ENCODE assay signal across 8 cellular contexts in genomic region chr1:183804382-183804781, GRCh38. TPM values are rescaled to one million over a fixed set of nuclear protein-coding genes. Genes with fewer than 3 reads are reported as not detected.
DNase-seq lines count a peak whose midpoint lies in the region; ATAC-seq and TF ChIP-seq lines count a peak whose summit lies in the region.

No MANE protein-coding gene starts in this region.

- H3K4me2 ChIP-seq in BLaER1 treated with 17β-estradiol and CSF1 and Interleukin-3, amounts not matched to agents 10 nM and 100 nM, result peak overlapping the region; percentile 81 to 98 (median 92)
- H3K4me2 ChIP-seq in PC-3 (ENCODE audit: low read length), result peak overlapping the region; percentile 86

- H2AFZ ChIP-seq in PC-3 (ENCODE audit: low read length), result peak overlapping the region; percentile 70
- peak overlapping the region; percentile 82 for H2AFZ ChIP-seq in neuron (ENCODE audit: low read depth, low read length)

- no peaks in the 10 kb centered on the region for H3F3A ChIP-seq in PC-3 (ENCODE audit: low read length, unreplicated experiment)

- H3K79me2 ChIP-seq in PC-3 (ENCODE audit: low read length), result no peaks in the 10 kb centered on the region

- BruUV-seq in PC-3 (replicated peaks; lab: Mats Ljungman, UMichigan), result no TSS peak

- peak overlapping the region; percentile 64 to 80 (median 76); a peak in 17 of 20 replicates for H3K4me3 ChIP-seq in BLaER1 treated with 17β-estradiol and CSF1 and Interleukin-3, amounts not matched to agents 10 nM and 100 nM
- H3K4me3 ChIP-seq in PC-3 (ENCODE audit: low read length) (peak overlapping the region; percentile 76), epithelial cell of proximal tubule (ENCODE audit: low read depth, low read length) (peak overlapping the region; percentile 75), neuron (ENCODE audit: low read length) (peak overlapping the region; percentile 57)

- peak overlapping the region in 10 of 11 experiments; percentile 81 to 96 (median 88); a peak in 21 of 22 replicates for H3K9ac ChIP-seq in BLaER1 treated with 17β-estradiol and CSF1 and Interleukin-3, amounts not matched to agents 10 nM and 100 nM
- H3K9ac ChIP-seq in PC-3 (ENCODE audit: low read length), result no peak overlapping the region

- CTCF ChIA-PET in PC-3 (lab: Charles Lee), result no interaction called here

- DNase-seq in PC-3, result no peak
- DNase-seq in epithelial cell of proximal tubule (ENCODE audit: low read depth), result no peak
- no peak for DNase-seq in KBM-7
- no peak for DNase-seq in NOMO-1 treated with dmso at 0.1 percent for 144 hours (lab: John Stamatoyannopoulos, UW; ENCODE audit: unreplicated experiment)

- H3K27ac ChIP-seq in BLaER1 treated with 17β-estradiol and CSF1 and Interleukin-3, amounts not matched to agents 10 nM and 100 nM, result peak overlapping the region; percentile 77 to 92 (median 87); a peak in 20 of 22 replicates
- no peak overlapping the region for H3K27ac ChIP-seq in PC-3 (ENCODE audit: low read length)

- in situ Hi-C loops in KBM-7 (cut with MboI; ENCODE audit: low pct_unique_long_range_greater_than_20kb, low sequenced_read_pairs), result no loop called here

- H3K36me3 ChIP-seq in BLaER1 treated with 17β-estradiol and CSF1 and Interleukin-3, amounts not matched to agents 10 nM and 100 nM, result peaks cover 9 to 54% (median 18%) of the 10 kb centered on the region in 11 experiments; a peak in 21 of 22 replicates
- H3K36me3 ChIP-seq in PC-3 (ENCODE audit: low read depth, low read length) (no peaks in the 10 kb centered on the region; the same call in 1 of the 2 replicates), neuron (ENCODE audit: insufficient read depth, low read length) (no peaks in the 10 kb centered on the region)

- peaks cover 31 to 46% (median 40%) of the 10 kb centered on the region in 11 experiments for H3K9me3 ChIP-seq in BLaER1 treated with 17β-estradiol and CSF1 and Interleukin-3, amounts not matched to agents 10 nM and 100 nM (replicated peaks in 1 of 11)
- H3K9me3 ChIP-seq in PC-3 (ENCODE audit: low read length) (no peaks in the 10 kb centered on the region), neuron (ENCODE audit: low read length) (peaks cover 6% of the 10 kb centered on the region)

- peaks cover 16 to 43% (median 37%) of the 10 kb centered on the region in 10 experiments for H3K4me1 ChIP-seq in BLaER1 treated with 17β-estradiol and CSF1 and Interleukin-3, amounts not matched to agents 10 nM and 100 nM
- peaks cover 32% of the 10 kb centered on the region for H3K4me1 ChIP-seq in PC-3 (ENCODE audit: insufficient read depth, low read length)
- H3K4me1 ChIP-seq in neuron (ENCODE audit: insufficient read depth, low read length), result peaks cover 21% of the 10 kb centered on the region

- peaks cover 0 to 28% (median 6%) of the 10 kb centered on the region in 11 experiments; a peak in 8 of 22 replicates for H4K20me1 ChIP-seq in BLaER1 treated with 17β-estradiol and CSF1 and Interleukin-3, amounts not matched to agents 10 nM and 100 nM
- no peaks in the 10 kb centered on the region for H4K20me1 ChIP-seq in PC-3 (ENCODE audit: low read length)

- ATAC-seq in PC-3, result peak; percentile 8; the same call in 1 of the 2 replicates
- no peak for ATAC-seq in HG03460 (IDR thresholded peaks at IDR 0.05; ENCODE audit: unreplicated experiment)
- no peak for ATAC-seq in GM21390 (IDR thresholded peaks at IDR 0.05; ENCODE audit: unreplicated experiment)

- no peaks in the 10 kb centered on the region for H3K27me3 ChIP-seq in BLaER1 treated with 17β-estradiol and CSF1 and Interleukin-3, amounts not matched to agents 10 nM and 100 nM
- H3K27me3 ChIP-seq in PC-3 (ENCODE audit: low read length) (no peaks in the 10 kb centered on the region), neuron (ENCODE audit: insufficient read depth, low read length) (no peaks in the 10 kb centered on the region)

- POLR2A ChIA-PET in PC-3 (lab: Charles Lee; ENCODE audit: unreplicated experiment), result no interaction called here

- intact Hi-C loops in PC-3 (cut with micrococcal nuclease), result no loop called here

- TF ChIP-seq CTCF in PC-3 (conservative IDR thresholded peaks at IDR 0.05; ENCODE audit: low read depth, low read length) (no peak), epithelial cell of proximal tubule (conservative IDR thresholded peaks at IDR 0.05; ENCODE audit: low read depth, low read length) (no peak)

- H3K9me2 ChIP-seq in PC-3 (replicated peaks; ENCODE audit: low read length), result no peaks in the 10 kb centered on the region

RNA-seq across cellular contexts. Expression of gene RGL1, which starts 0.5 kb away (rescaled TPM):
- total RNA-seq in PC-3 (2014; rRNA removed) (1.5 and 1.9 TPM in 2 replicates), epithelial cell of proximal tubule (1.6 and 2.8 TPM in 2 replicates)
